In the genomic region with DNA sequence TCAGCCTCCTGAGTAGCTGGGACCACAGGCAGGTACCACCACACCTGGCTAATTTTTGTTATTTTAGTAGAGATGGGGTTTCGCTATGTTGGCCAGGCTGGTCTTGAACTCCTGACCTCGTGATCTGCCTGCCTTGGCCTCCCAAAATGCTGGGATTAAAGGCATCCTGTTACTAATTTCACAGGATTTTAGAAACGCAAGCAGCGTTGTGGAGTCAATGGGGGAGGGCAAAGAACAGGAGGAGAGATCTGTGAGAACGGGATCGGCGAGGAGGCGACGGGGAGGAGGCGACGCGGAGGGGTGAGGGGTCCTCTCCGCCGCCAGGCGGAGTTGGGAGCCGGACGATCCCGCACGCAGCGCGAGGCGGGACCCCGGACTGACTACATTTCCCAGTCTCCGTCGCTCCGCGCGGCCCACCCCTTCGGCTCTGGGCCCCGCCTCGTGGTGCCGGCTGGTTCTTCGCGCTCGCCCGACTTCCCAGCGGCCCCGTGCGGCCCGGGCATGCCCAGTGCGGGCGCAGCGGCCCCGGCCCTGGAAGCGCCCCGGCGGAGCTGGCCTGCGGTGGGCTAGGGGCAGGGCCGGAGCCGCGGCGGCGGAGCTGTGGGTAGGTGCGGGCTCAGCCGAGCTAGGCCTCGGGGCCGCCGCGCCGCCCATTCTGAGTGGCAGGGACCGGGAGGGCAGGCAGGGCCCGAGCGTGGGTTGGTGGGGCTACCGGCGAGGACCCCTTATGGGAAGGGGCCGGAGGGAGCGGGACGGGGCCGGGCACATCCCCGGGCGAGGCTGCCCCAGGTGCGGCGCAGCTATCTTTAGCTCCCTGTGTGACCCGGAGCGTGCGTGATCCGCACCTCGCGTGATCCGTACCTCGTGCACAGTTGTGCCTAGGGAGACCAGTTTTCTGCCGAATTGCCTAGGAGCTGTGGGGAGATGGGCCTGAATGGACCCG, we compare ENCODE assay signal across 7 cellular contexts. TPM values are rescaled to one million over a fixed set of nuclear protein-coding genes. Genes with fewer than 3 reads are reported as not detected.
DNase-seq lines count a peak whose midpoint lies in the region; ATAC-seq, FAIRE-seq and TF ChIP-seq lines count a peak whose summit lies in the region.

Gene EI24, plus strand, starts transcription at position 508 of the 943 bp plus-strand sequence. CDS start 3,051 bp downstream, outside the sequence.

- peak; percentile 95 for ATAC-seq in GM18502 (IDR thresholded peaks at IDR 0.05; ENCODE audit: poor library complexity, unreplicated experiment)
- ATAC-seq in HG02943 (IDR thresholded peaks at IDR 0.05; ENCODE audit: low read depth, unreplicated experiment): peak; percentile 95

- no peaks in the 10 kb centered on the region for H3K9me3 ChIP-seq in astrocyte (ENCODE audit: insufficient read depth, low read depth, low read length)

- peaks cover 6% of the 10 kb centered on the region for H3K36me3 ChIP-seq in astrocyte (ENCODE audit: insufficient read depth, low read length)

- H3K79me2 ChIP-seq in astrocyte (ENCODE audit: insufficient read depth, low read length): peaks cover 27% of the 10 kb centered on the region

- H3K27ac Mint-ChIP-seq in T-helper 2 cell treated with Interferon-gamma antibody and Interleukin-4, amounts not matched to agents 5 μg/mL and 100 μg/mL, for 36 hours: peak within 1 kb of the TSS; percentile 92
- H3K27ac Mint-ChIP-seq in astrocyte (ENCODE audit: unreplicated experiment): peak within 1 kb of the TSS; percentile 98

- peak; percentile 37 for TF ChIP-seq CTCF in astrocyte (IDR thresholded peaks at IDR 0.05; ENCODE audit: insufficient read depth, low read depth, low read length)

- H4K20me1 ChIP-seq in astrocyte (ENCODE audit: insufficient read depth, low read length): peaks cover 10% of the 10 kb centered on the region

- peak within 1 kb of the TSS; percentile 84 for H3K4me3 ChIP-seq in astrocyte (ENCODE audit: insufficient read depth, low read depth, low read length)

- peaks cover 13% of the 10 kb centered on the region for H3K4me1 ChIP-seq in astrocyte (ENCODE audit: insufficient read depth, low read length)

- peak within 1 kb of the TSS; percentile 95 for H3K4me3 Mint-ChIP-seq in T-helper 2 cell treated with Interferon-gamma antibody and Interleukin-4, amounts not matched to agents 5 μg/mL and 100 μg/mL, for 36 hours
- H3K4me3 Mint-ChIP-seq in astrocyte (ENCODE audit: unreplicated experiment): peak within 1 kb of the TSS; percentile 91

- H3K27me3 ChIP-seq in astrocyte (ENCODE audit: insufficient read depth, low read length): no peaks in the 10 kb centered on the region

- no peak for FAIRE-seq in astrocyte (lab: Jason Lieb, UNC)

- H3K4me2 ChIP-seq in astrocyte (ENCODE audit: low read length): peak within 1 kb of the TSS; percentile 94

- H3K9ac ChIP-seq in astrocyte (ENCODE audit: low read length): peak within 1 kb of the TSS; percentile 96

- H3K36me3 Mint-ChIP-seq in T-helper 2 cell treated with Interferon-gamma antibody and Interleukin-4, amounts not matched to agents 5 μg/mL and 100 μg/mL, for 36 hours (ENCODE audit: low read depth): peaks cover 23% of the 10 kb centered on the region
- H3K36me3 Mint-ChIP-seq in astrocyte (ENCODE audit: low read depth, unreplicated experiment): no peaks in the 10 kb centered on the region

- H2AFZ ChIP-seq in astrocyte (ENCODE audit: low read depth, low read length): peak within 1 kb of the TSS; percentile 88

- peak within 1 kb of the TSS; percentile 82 for H3K27ac ChIP-seq in astrocyte (ENCODE audit: low read depth, low read length)

- H3K9me3 Mint-ChIP-seq in T-helper 2 cell treated with Interferon-gamma antibody and Interleukin-4, amounts not matched to agents 5 μg/mL and 100 μg/mL, for 36 hours: no peaks in the 10 kb centered on the region
- H3K9me3 Mint-ChIP-seq in astrocyte (ENCODE audit: unreplicated experiment): peaks cover 3% of the 10 kb centered on the region

- DNase-seq in NCI-H187 (lab: John Stamatoyannopoulos, UW) (peak; percentile 55 to 79), astrocyte (ENCODE audit: low read depth) (peak; percentile 79), hepatic stellate cell (ENCODE audit: low spot score) (peak; percentile 84), renal cortical epithelial cell (ENCODE audit: low read depth) (peak; percentile 70)
- DNase-seq in T-helper 2 cell treated with Interferon-gamma antibody and Interleukin-4, amounts not matched to agents 5 μg/mL and 100 μg/mL, for 36 hours (ENCODE audit: low spot score): peak; percentile 89

- peaks cover 3% of the 10 kb centered on the region for H3K27me3 Mint-ChIP-seq in T-helper 2 cell treated with Interferon-gamma antibody and Interleukin-4, amounts not matched to agents 5 μg/mL and 100 μg/mL, for 36 hours (ENCODE audit: low read depth)
- no peaks in the 10 kb centered on the region for H3K27me3 Mint-ChIP-seq in astrocyte (ENCODE audit: low read depth, unreplicated experiment)

- peaks cover 20% of the 10 kb centered on the region for H3K4me1 Mint-ChIP-seq in T-helper 2 cell treated with Interferon-gamma antibody and Interleukin-4, amounts not matched to agents 5 μg/mL and 100 μg/mL, for 36 hours (ENCODE audit: low read depth)
- peaks cover 3% of the 10 kb centered on the region for H3K4me1 Mint-ChIP-seq in astrocyte (ENCODE audit: low read depth, unreplicated experiment)

RNA-seq across cellular contexts. Expression of gene EI24, which starts in this region (rescaled TPM):
- 118 and 129 TPM in 2 replicates for total RNA-seq in astrocyte
- total RNA-seq in renal cortical epithelial cell: 141 and 155 TPM in 2 replicates

Comparison
In these comparisons a context has a peak if more than half of its experiments do, and no peak if none do; other contexts are left out.
1. Peak in every context shown above with its lines: DNase-seq, ATAC-seq, H3K4me3 ChIP-seq and H3K27ac ChIP-seq.